ENCODE assay signal across 31 cellular contexts in the genomic region with DNA sequence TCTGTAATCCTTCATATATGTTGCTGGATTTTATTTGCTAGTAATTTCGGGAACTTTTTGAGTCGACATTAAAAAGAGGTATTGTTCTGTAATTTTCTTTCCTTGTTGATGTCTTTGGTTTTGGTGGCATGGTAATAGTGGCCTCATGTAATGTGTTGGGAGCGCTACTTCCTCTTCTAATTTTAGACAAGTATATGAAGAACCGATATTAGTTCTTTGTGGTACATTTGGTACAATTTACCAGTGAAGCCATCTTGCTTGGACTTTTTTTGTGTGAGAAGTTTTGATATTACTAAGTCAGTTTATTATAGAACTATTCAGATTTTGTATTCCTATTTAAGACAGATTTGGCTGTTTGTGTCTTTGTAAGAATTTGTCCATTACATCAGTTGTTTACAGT.
"Had no signal": no experiment of that assay in that cellular context is flagged by ENCODE, and none has a peak within 500 bp of the region (broad histone marks: within the 10 kb centered on the region; RNA-seq: fewer than 3 reads in every experiment).

No MANE protein-coding gene starts in this region.

- FAIRE-seq: endothelial cell of umbilical vein, keratinocyte, urothelium cell line had no signal

- DNase-seq: activated CD4-positive, alpha-beta memory T cell treated with anti-CD3 and anti-CD28 coated beads, Interleukin-2, amount 10 ng/mL, durations not matched to agents 7 days and 5 days; activated CD4-positive, alpha-beta T cell treated with anti-CD3 and anti-CD28 coated beads, Interleukin-2, amount 10 ng/mL, durations not matched to agents 7 days and 5 days; activated CD4-positive, CD25-positive, alpha-beta regulatory T cell treated with anti-CD3 and anti-CD28 coated beads, Interleukin-2, amount 50 U/mL, for 72 hours; activated gamma-delta T cell treated with Interleukin-2 at 50 U/mL for 16 hours; activated naive CD4-positive, alpha-beta T cell treated with anti-CD3 and anti-CD28 coated beads, Interleukin-2, amount 50 U/mL, for 16 hours; activated T-cell treated with anti-CD3 and anti-CD28 coated beads, Interleukin-2, amount 50 U/mL, for 4 hours; amniotic stem cell; central memory CD4-positive, alpha-beta T cell; head of caudate nucleus; hippocampal formation; left cardiac atrium; left ventricle myocardium superior; mammary epithelial cell; naive B cell; nephron progenitor cell; ovary; retina; sigmoid colon; small intestine; stimulated activated CD4-positive, alpha-beta T cell treated with anti-CD3 and anti-CD28 coated beads, Interleukin-4, amount 100 ng/mL, for 24 hours; T1000; trophoblast cell had no signal

- H3K4me1 ChIP-seq: gastroesophageal sphincter, prostate gland, sigmoid colon had no signal

- H3K27me3 ChIP-seq: gastroesophageal sphincter, neutrophil, ovary, sigmoid colon had no signal

- ATAC-seq: activated T-cell treated with anti-CD3 and anti-CD28 coated beads, Interleukin-2, amount 50 U/mL, for 4 hours; activated T-helper 17 cell treated with anti-CD3 and anti-CD28 coated beads, Interleukin-2, amount 50 U/mL, for 72 hours; gastroesophageal sphincter; left cardiac atrium; left ventricle myocardium superior; stimulated activated effector memory CD8-positive, alpha-beta T cell treated with anti-CD3 and anti-CD28 coated beads, Interleukin-12 subunit alpha, Interleukin-12 subunit beta, amount 100 ng/mL, for 72 hours had no signal

- H3K9me3 ChIP-seq: neutrophil, ovary, prostate gland, sigmoid colon had no signal

- H3K36me3 ChIP-seq: gastroesophageal sphincter, neutrophil, ovary, prostate gland, sigmoid colon, thoracic aorta had no signal

- H3K27ac ChIP-seq: gastroesophageal sphincter, neutrophil, ovary, prostate gland, sigmoid colon, thoracic aorta had no signal

- H3K4me3 ChIP-seq: gastroesophageal sphincter, ovary, prostate gland, sigmoid colon, thoracic aorta had no signal
